ENCODE assay signal across 13 cellular contexts in the genomic region with DNA sequence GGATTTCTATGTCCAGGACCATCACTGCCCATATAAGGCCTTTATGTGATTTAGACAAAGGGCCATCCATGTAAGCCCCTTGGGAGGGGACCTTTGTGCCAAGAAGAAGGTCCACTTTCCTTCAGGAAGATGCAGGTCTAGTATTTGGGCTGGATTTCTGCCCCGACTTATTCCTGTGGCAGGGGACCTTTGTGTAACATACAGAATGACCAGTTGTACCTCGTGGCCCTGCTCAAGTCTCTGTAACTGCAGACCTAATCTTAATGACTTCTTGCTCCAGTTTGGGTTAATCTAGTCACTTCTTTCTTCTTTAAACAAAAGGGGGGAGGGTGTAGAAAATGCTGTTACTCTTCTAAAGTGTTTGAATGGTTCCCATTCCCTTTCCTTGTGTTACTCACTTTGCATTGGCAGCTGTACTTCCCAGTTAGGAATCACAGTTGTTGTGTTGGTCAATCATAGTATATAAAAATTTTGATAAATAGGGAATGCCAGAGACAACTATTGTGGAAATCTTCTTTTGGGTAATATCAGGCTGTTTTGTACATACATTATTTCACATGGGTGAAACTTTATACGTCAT. TPM values are rescaled to one million over a fixed set of nuclear protein-coding genes. Genes with fewer than 3 reads are reported as not detected.
DNase-seq lines count a peak whose midpoint lies in the region; ATAC-seq and TF ChIP-seq lines count a peak whose summit lies in the region.
"Had no signal": no experiment of that assay in that cellular context is flagged by ENCODE, and none has a peak within 500 bp of the region (broad histone marks: within the 10 kb centered on the region; RNA-seq: fewer than 3 reads in every experiment).

No MANE protein-coding gene starts in this region.

- H3K4me3 ChIP-seq in heart left ventricle (no peak overlapping the region), esophagus squamous epithelium (no peak overlapping the region), upper lobe of right lung (no peak overlapping the region), WERI-Rb-1 (ENCODE audit: low read depth, low read length) (no peak overlapping the region)
- H3K4me3 ChIP-seq: right lobe of liver had no signal

- H3K9me3 Mint-ChIP-seq in osteocyte (ENCODE audit: unreplicated experiment) = no peaks in the 10 kb centered on the region

- peaks cover 0 to 7% (median 0%) of the 10 kb centered on the region in 9 donors for H3K36me3 ChIP-seq in heart left ventricle
- peaks cover 0 to 12% (median 0%) of the 10 kb centered on the region in 3 donors for H3K36me3 ChIP-seq in esophagus squamous epithelium
- no peaks in the 10 kb centered on the region for H3K36me3 ChIP-seq in upper lobe of right lung
- no peaks in the 10 kb centered on the region for H3K36me3 ChIP-seq in WERI-Rb-1
- H3K36me3 ChIP-seq: right lobe of liver had no signal

- H3K9me3 ChIP-seq in heart left ventricle (no peaks in the 10 kb centered on the region), esophagus squamous epithelium (no peaks in the 10 kb centered on the region), upper lobe of right lung (no peaks in the 10 kb centered on the region), WERI-Rb-1 (ENCODE audit: severe bottlenecking) (no peaks in the 10 kb centered on the region)
- H3K9me3 ChIP-seq: right lobe of liver had no signal

- DNase-seq in heart left ventricle = no peak
- DNase-seq in left ventricle myocardium superior = no peak
- DNase-seq in esophagus squamous epithelium (lab: John Stamatoyannopoulos, UW) = no peak
- DNase-seq in osteocyte (ENCODE audit: extremely low spot score, unreplicated experiment) = no peak
- no peak for DNase-seq in upper lobe of right lung
- no peak for DNase-seq in WERI-Rb-1
- DNase-seq: activated CD4-positive, CD25-positive, alpha-beta regulatory T cell; Calu3; NCI-H1436; right lobe of liver had no signal

- WGBS in heart left ventricle, 4 donors = 70 to 76% (median 72%) methylated on average over 3 of the region's 3 CpGs
- 85 to 91% methylated on average over 3 of the region's 3 CpGs for WGBS in esophagus squamous epithelium, 2 donors

- TF ChIP-seq POLR2A in heart left ventricle (IDR thresholded peaks at IDR 0.05) (no peak), esophagus squamous epithelium (IDR thresholded peaks at IDR 0.05) (no peak)

- H3K27ac Mint-ChIP-seq in osteocyte (ENCODE audit: unreplicated experiment) = peak overlapping the region; percentile 98

- H3K4me1 ChIP-seq in heart left ventricle (peaks cover 5 to 73% (median 52%) of the 10 kb centered on the region in 12 donors), esophagus squamous epithelium (peaks cover 0 to 50% (median 14%) of the 10 kb centered on the region in 3 donors), upper lobe of right lung (peaks cover 57% of the 10 kb centered on the region)

- TF ChIP-seq CTCF in heart left ventricle (IDR thresholded peaks at IDR 0.05) = no peak
- no peak for TF ChIP-seq CTCF in esophagus squamous epithelium (IDR thresholded peaks at IDR 0.05)
- TF ChIP-seq CTCF in osteocyte (IDR thresholded peaks at IDR 0.05) = no peak
- TF ChIP-seq CTCF in upper lobe of right lung (IDR thresholded peaks at IDR 0.05) = no peak
- TF ChIP-seq CTCF in WERI-Rb-1 (IDR thresholded peaks at IDR 0.05; ENCODE audit: low read depth, low read length) = no peak

- peaks cover 66% of the 10 kb centered on the region for H3K4me1 Mint-ChIP-seq in osteocyte (ENCODE audit: unreplicated experiment)

- ATAC-seq in heart left ventricle = peak in 1 of 4 donors; percentile 2
- no peak for ATAC-seq in left ventricle myocardium superior
- ATAC-seq in upper lobe of right lung = no peak
- ATAC-seq in GM21360 (IDR thresholded peaks at IDR 0.05; ENCODE audit: unreplicated experiment) = no peak
- no peak for ATAC-seq in GM19328 (IDR thresholded peaks at IDR 0.05; ENCODE audit: unreplicated experiment)
- ATAC-seq: HepG2 had no signal

- H3K27me3 ChIP-seq in heart left ventricle (no peaks in the 10 kb centered on the region), esophagus squamous epithelium (no peaks in the 10 kb centered on the region), upper lobe of right lung (no peaks in the 10 kb centered on the region), WERI-Rb-1 (ENCODE audit: insufficient read depth, low read depth, severe bottlenecking) (no peaks in the 10 kb centered on the region)
- H3K27me3 ChIP-seq: right lobe of liver had no signal

- intact Hi-C loops in heart left ventricle (cut with DNase I) (loop anchor here in 9 of 10 donors (1.0 to 10.0 kb wide), 3 partner anchors 51 to 55 kb away; a partner anchor contains a TSS), left ventricle myocardium superior (cut with micrococcal nuclease) (loop anchor here (5.0 kb wide), 1 partner anchor 54 kb away; a partner anchor contains a TSS), esophagus squamous epithelium (cut with DNase I) (no loop called here), upper lobe of right lung (cut with DNase I) (no loop called here)

- no peak overlapping the region for H3K4me3 Mint-ChIP-seq in osteocyte (ENCODE audit: unreplicated experiment)

- H3K27ac ChIP-seq in heart left ventricle = peak overlapping the region; percentile 86 to 98 (median 90)
- H3K27ac ChIP-seq in esophagus squamous epithelium = peak overlapping the region; percentile 25 to 91 (median 82)
- peak overlapping the region; percentile 75 for H3K27ac ChIP-seq in upper lobe of right lung
- H3K27ac ChIP-seq in WERI-Rb-1 = no peak overlapping the region

- H3K27me3 Mint-ChIP-seq in osteocyte (ENCODE audit: unreplicated experiment) = no peaks in the 10 kb centered on the region

- peaks cover 8% of the 10 kb centered on the region for H3K36me3 Mint-ChIP-seq in osteocyte (ENCODE audit: unreplicated experiment)

RNA-seq across cellular contexts. Expression of a gene that starts 54.2 kb away (rescaled TPM):
- total RNA-seq in heart left ventricle = 10 to 100 TPM in 5 of 9 donors, 1 to 10 TPM in 4; 8.1 to 14.1 (median 10.3) TPM
- polyA plus RNA-seq in heart left ventricle = 1 to 10 TPM; 2.6 to 6.0 TPM
- 9.7 TPM for total RNA-seq in left ventricle myocardium superior
- 10 to 100 TPM in 1 of 4 donors, 1 to 10 TPM in 3; 3.8 to 12.6 (median 7.5) TPM for total RNA-seq in esophagus squamous epithelium
- total RNA-seq in osteocyte = 17.8 and 18.5 TPM in 2 replicates
- total RNA-seq in upper lobe of right lung = 17.3 TPM

RNA-seq across cellular contexts. Expression of a gene that starts 54.8 kb away (rescaled TPM):
- total RNA-seq in heart left ventricle = 100 to 1,000 TPM; 224 to 470 (median 363) TPM
- 100 to 1,000 TPM; 430 to 935 TPM for polyA plus RNA-seq in heart left ventricle
- 365 TPM for total RNA-seq in left ventricle myocardium superior
- 10 to 100 TPM in 2 of 4 donors, 1 to 10 TPM in 1, under 1 TPM in 1; 0.76 to 34.1 (median 8.2) TPM for total RNA-seq in esophagus squamous epithelium
- total RNA-seq in osteocyte = 19.3 and 19.5 TPM in 2 replicates
- 26.4 TPM for total RNA-seq in upper lobe of right lung

Comparison
In these comparisons a context has a peak if more than half of its experiments do, and no peak if none do; other contexts are left out.
1. intact Hi-C loops: an anchor here in heart left ventricle (1.0 to 10.0 kb wide) and left ventricle myocardium superior (5.0 kb wide); none called in esophagus squamous epithelium and upper lobe of right lung.